34 cellular contexts compared by ENCODE assay signal in genomic region chr11:37353192-37353591, GRCh38.
"Had no signal": no experiment of that assay in that cellular context is flagged by ENCODE, and none has a peak within 500 bp of the region (broad histone marks: within the 10 kb centered on the region; RNA-seq: fewer than 3 reads in every experiment).

No MANE protein-coding gene starts in this region.

- DNase-seq: activated B cell treated with CpG ODN at 0.5 μM for 24 hours; activated CD4-positive, alpha-beta memory T cell treated with anti-CD3 and anti-CD28 coated beads for 36 hours; activated CD4-positive, alpha-beta T cell treated with anti-CD3 and anti-CD28 coated beads for 4 hours; activated CD4-positive, alpha-beta T cell treated with anti-CD3 and anti-CD28 coated beads, Interleukin-2, amount 10 ng/mL, durations not matched to agents 24 days and 14 days; activated CD4-positive, alpha-beta T cell treated with anti-CD3 and anti-CD28 coated beads, Interleukin-2, amount 50 U/mL, for 1 hour; activated CD4-positive, alpha-beta T cell treated with anti-CD3 and anti-CD28 coated beads, Interleukin-2, amount 50 U/mL, for 4 hours; activated CD4-positive, CD25-positive, alpha-beta regulatory T cell treated with anti-CD3 and anti-CD28 coated beads, Interleukin-2, amount 50 U/mL, for 72 hours; activated CD8-positive, alpha-beta memory T cell treated with anti-CD3 and anti-CD28 coated beads, Interleukin-2, amount 50 U/mL, for 4 hours; activated CD8-positive, alpha-beta T cell treated with anti-CD3 and anti-CD28 coated beads for 36 hours; activated effector memory CD4-positive, alpha-beta T cell treated with anti-CD3 and anti-CD28 coated beads, Interleukin-2, amount 50 U/mL, for 16 hours; activated gamma-delta T cell treated with Interleukin-2 at 50 U/mL for 16 hours; activated naive CD4-positive, alpha-beta T cell; activated naive CD4-positive, alpha-beta T cell treated with anti-CD3 and anti-CD28 coated beads for 36 hours; activated naive CD4-positive, alpha-beta T cell treated with anti-CD3 and anti-CD28 coated beads, Interleukin-2, amount 50 U/mL, for 16 hours; activated naive CD8-positive, alpha-beta T cell treated with anti-CD3 and anti-CD28 coated beads for 36 hours; activated T-cell treated with anti-CD3 and anti-CD28 coated beads for 4 hours; activated T-cell treated with anti-CD3 and anti-CD28 coated beads, Interleukin-2, amount 50 U/mL, for 1 hour; activated T-cell treated with anti-CD3 and anti-CD28 coated beads, Interleukin-2, amount 50 U/mL, for 4 hours; activated T-cell treated with anti-CD3 and anti-CD28 coated beads, Interleukin-2, amount 50 U/mL, for 72 hours; adrenal gland; amniotic stem cell; aorta; body of pancreas; brain microvascular endothelial cell; central memory CD4-positive, alpha-beta T cell; SW 1271; T-helper 1 cell; T-helper 2 cell; T-helper 9 cell had no signal

- H3K9me3 Mint-ChIP-seq: activated CD8-positive, alpha-beta T cell treated with anti-CD3 and anti-CD28 coated beads for 36 hours had no signal

- H3K36me3 ChIP-seq: adrenal gland, brain microvascular endothelial cell, breast epithelium had no signal

- H3K4me3 Mint-ChIP-seq: activated B cell treated with CpG ODN at 0.5 μM for 24 hours; activated CD4-positive, alpha-beta memory T cell treated with anti-CD3 and anti-CD28 coated beads for 36 hours; activated CD4-positive, alpha-beta T cell treated with anti-CD3 and anti-CD28 coated beads, Interleukin-2, amount 10 ng/mL, durations not matched to agents 24 days and 14 days; activated CD8-positive, alpha-beta T cell treated with anti-CD3 and anti-CD28 coated beads for 36 hours; activated naive CD4-positive, alpha-beta T cell treated with anti-CD3 and anti-CD28 coated beads for 36 hours; activated naive CD8-positive, alpha-beta T cell treated with anti-CD3 and anti-CD28 coated beads for 36 hours; activated T-cell treated with anti-CD3 and anti-CD28 coated beads, Interleukin-2, amount 50 U/mL, for 4 hours; activated T-cell treated with anti-CD3 and anti-CD28 coated beads, Interleukin-2, amount 50 U/mL, for 72 hours; T-helper 1 cell treated with Interleukin-12 subunit alpha and Interleukin-12 subunit beta and Interleukin-4 antibody, amounts not matched to agents 30 μg/mL and 1 μg/mL, for 36 hours; T-helper 2 cell treated with Interferon-gamma antibody and Interleukin-4, amounts not matched to agents 5 μg/mL and 100 μg/mL, for 36 hours had no signal

- H3K27ac ChIP-seq: adrenal gland, body of pancreas, brain microvascular endothelial cell, breast epithelium, VCaP had no signal

- H3K4me3 ChIP-seq: adrenal gland, body of pancreas, breast epithelium had no signal

- H3K27ac Mint-ChIP-seq: activated B cell treated with CpG ODN at 0.5 μM for 24 hours; activated CD4-positive, alpha-beta memory T cell treated with anti-CD3 and anti-CD28 coated beads for 36 hours; activated CD4-positive, alpha-beta T cell treated with anti-CD3 and anti-CD28 coated beads, Interleukin-2, amount 10 ng/mL, durations not matched to agents 24 days and 14 days; activated CD8-positive, alpha-beta T cell treated with anti-CD3 and anti-CD28 coated beads for 36 hours; activated naive CD4-positive, alpha-beta T cell treated with anti-CD3 and anti-CD28 coated beads for 36 hours; activated naive CD4-positive, alpha-beta T cell treated with anti-CD3 and anti-CD28 coated beads, Interleukin-2, amount 50 U/mL, for 72 hours; activated naive CD8-positive, alpha-beta T cell treated with anti-CD3 and anti-CD28 coated beads for 36 hours; activated T-cell treated with anti-CD3 and anti-CD28 coated beads, Interleukin-2, amount 50 U/mL, for 72 hours; T-helper 1 cell treated with Interleukin-12 subunit alpha and Interleukin-12 subunit beta and Interleukin-4 antibody, amounts not matched to agents 30 μg/mL and 1 μg/mL, for 36 hours; T-helper 2 cell treated with Interferon-gamma antibody and Interleukin-4, amounts not matched to agents 5 μg/mL and 100 μg/mL, for 36 hours had no signal

- H3K36me3 Mint-ChIP-seq: activated CD4-positive, alpha-beta memory T cell treated with anti-CD3 and anti-CD28 coated beads for 36 hours; activated naive CD4-positive, alpha-beta T cell treated with anti-CD3 and anti-CD28 coated beads, Interleukin-2, amount 50 U/mL, for 72 hours; activated naive CD8-positive, alpha-beta T cell treated with anti-CD3 and anti-CD28 coated beads for 36 hours had no signal

- H3K27me3 Mint-ChIP-seq: activated B cell treated with CpG ODN at 0.5 μM for 24 hours; activated CD4-positive, alpha-beta memory T cell treated with anti-CD3 and anti-CD28 coated beads for 36 hours; activated CD4-positive, alpha-beta T cell treated with anti-CD3 and anti-CD28 coated beads, Interleukin-2, amount 10 ng/mL, durations not matched to agents 24 days and 14 days; activated CD8-positive, alpha-beta T cell treated with anti-CD3 and anti-CD28 coated beads for 36 hours; activated naive CD8-positive, alpha-beta T cell treated with anti-CD3 and anti-CD28 coated beads for 36 hours had no signal

- H3K4me1 ChIP-seq: adrenal gland, body of pancreas, breast epithelium had no signal

- H3K9me3 ChIP-seq: adrenal gland, body of pancreas, breast epithelium had no signal

- ATAC-seq: activated CD8-positive, alpha-beta T cell treated with anti-CD3 and anti-CD28 coated beads for 36 hours; activated naive CD4-positive, alpha-beta T cell treated with anti-CD3 and anti-CD28 coated beads, Interleukin-2, amount 50 U/mL, for 72 hours; activated T-cell treated with anti-CD3 and anti-CD28 coated beads, Interleukin-2, amount 50 U/mL, for 4 hours; activated T-cell treated with anti-CD3 and anti-CD28 coated beads, Interleukin-2, amount 50 U/mL, for 72 hours; body of pancreas had no signal

- H3K4me1 Mint-ChIP-seq: activated B cell treated with CpG ODN at 0.5 μM for 24 hours; activated CD4-positive, alpha-beta T cell treated with anti-CD3 and anti-CD28 coated beads, Interleukin-2, amount 10 ng/mL, durations not matched to agents 24 days and 14 days; activated naive CD8-positive, alpha-beta T cell treated with anti-CD3 and anti-CD28 coated beads for 36 hours had no signal

- H3K27me3 ChIP-seq: adrenal gland, body of pancreas, brain microvascular endothelial cell, breast epithelium had no signal
